25 cellular contexts compared by ENCODE assay signal in the genomic region with DNA sequence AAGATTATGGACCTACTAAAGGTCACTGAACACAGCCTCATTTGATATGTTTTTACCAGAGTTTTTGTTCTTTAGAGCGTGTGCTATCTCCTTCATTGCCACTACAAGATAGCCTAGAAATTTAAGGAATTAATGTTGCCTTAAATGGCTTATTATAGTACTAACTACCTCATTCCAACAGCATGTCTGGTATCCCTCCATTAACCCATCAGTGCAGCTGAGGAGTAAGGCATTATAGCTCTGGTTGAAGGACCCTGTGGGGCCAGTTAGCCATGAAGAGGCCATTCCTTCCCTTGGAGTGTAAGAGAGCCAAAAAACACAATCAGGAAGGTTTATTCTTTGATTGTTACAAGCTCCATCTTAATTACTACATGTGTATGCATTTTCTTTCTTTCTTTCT. TPM values are rescaled to one million over a fixed set of nuclear protein-coding genes. Genes with fewer than 3 reads are reported as not detected.
DNase-seq lines count a peak whose midpoint lies in the region; ATAC-seq, FAIRE-seq and TF ChIP-seq lines count a peak whose summit lies in the region.
"Had no signal": no experiment of that assay in that cellular context is flagged by ENCODE, and none has a peak within 500 bp of the region (broad histone marks: within the 10 kb centered on the region; RNA-seq: fewer than 3 reads in every experiment).

No MANE protein-coding gene starts in this region.

- H3K4me2 ChIP-seq in GM23248 (ENCODE audit: unreplicated experiment) (no peak overlapping the region), Loucy (ENCODE audit: low read depth, low read length, poor library complexity, severe bottlenecking) (no peak overlapping the region), K562 (ENCODE audit: insufficient read depth, low read length) (no peak overlapping the region), osteoblast (ENCODE audit: insufficient read depth, low read length) (no peak overlapping the region)

- TF ChIP-seq CTCF in Loucy (conservative IDR thresholded peaks at IDR 0.05; ENCODE audit: low read length) (no peak), K562 (IDR thresholded peaks at IDR 0.05 in 2 of 3, conservative IDR thresholded peaks at IDR 0.05 in 1 of 3; ENCODE audit: insufficient read depth in 2 of 3, low read depth in 1 of 3, low read length in 3 of 3) (no peak), osteoblast (IDR thresholded peaks at IDR 0.05; ENCODE audit: extremely low read depth, low read depth, low read length) (no peak)

- in situ Hi-C loops in GM23248 (cut with MboI) (loop anchor here (10.0 kb wide), 1 partner anchor 421 kb away; no protein-coding TSS in a partner anchor), K562 (cut with MboI) (loop anchor here (5.0 to 10.0 kb wide), 3 partner anchors 421 to 841 kb away; no protein-coding TSS in a partner anchor)

- H3K9me3 ChIP-seq in GM23248 (ENCODE audit: low read depth) (no peaks in the 10 kb centered on the region), Loucy (ENCODE audit: insufficient read depth, low read depth, low read length) (no peaks in the 10 kb centered on the region), K562 (replicated peaks; ENCODE audit: control insufficient read depth, insufficient read depth, low read depth, low read length) (no peaks in the 10 kb centered on the region), osteoblast (ENCODE audit: low read depth, low read length) (no peaks in the 10 kb centered on the region), aorta (ENCODE audit: control insufficient read depth, low read length) (no peaks in the 10 kb centered on the region)
- H3K9me3 ChIP-seq: esophagus muscularis mucosa, gastroesophageal sphincter, left lung, psoas muscle had no signal

- peak overlapping the region; percentile 71; the same call in 1 of the 2 replicates for H2AFZ ChIP-seq in GM23248
- H2AFZ ChIP-seq in Loucy (ENCODE audit: low read length) = peak overlapping the region; percentile 57
- H2AFZ ChIP-seq in K562 (ENCODE audit: low read depth, low read length) = peak overlapping the region; percentile 90; the same call in 1 of the 2 replicates
- H2AFZ ChIP-seq in osteoblast (ENCODE audit: low read length) = no peak overlapping the region

- H3K36me3 ChIP-seq in GM23248 (ENCODE audit: low read depth) (no peaks in the 10 kb centered on the region), Loucy (ENCODE audit: insufficient read depth, low read length) (no peaks in the 10 kb centered on the region), K562 (ENCODE audit: control insufficient read depth, insufficient read depth, low read length) (no peaks in the 10 kb centered on the region), osteoblast (ENCODE audit: insufficient read depth, low read length) (no peaks in the 10 kb centered on the region), aorta (ENCODE audit: control insufficient read depth in 1 of 2, insufficient read depth in 2 of 2, low read length in 1 of 2) (no peaks in the 10 kb centered on the region)
- H3K36me3 ChIP-seq: esophagus muscularis mucosa, gastroesophageal sphincter, left lung had no signal

- H3K4me3 ChIP-seq in GM23248 (no peak overlapping the region), Loucy (ENCODE audit: low read length, poor library complexity, severe bottlenecking) (no peak overlapping the region), K562 (no peak overlapping the region), osteoblast (ENCODE audit: insufficient read depth, low read length) (no peak overlapping the region), aorta (ENCODE audit: low read length in 2 of 2) (no peak overlapping the region)
- H3K4me3 ChIP-seq: coronary artery, esophagus muscularis mucosa, gastroesophageal sphincter, left lung, psoas muscle, SK-N-MC had no signal

- H3K9ac ChIP-seq in GM23248 = no peak overlapping the region
- peak overlapping the region; percentile 42 for H3K9ac ChIP-seq in Loucy (ENCODE audit: low read depth, low read length, poor library complexity, severe bottlenecking)
- H3K9ac ChIP-seq in K562 (ENCODE audit: insufficient read depth in 1 of 2, low read depth in 2 of 2, low read length in 2 of 2) = no peak overlapping the region

- H4K20me1 ChIP-seq in GM23248 (ENCODE audit: insufficient read depth) (no peaks in the 10 kb centered on the region), Loucy (ENCODE audit: insufficient read depth, low read length, poor library complexity, severe bottlenecking) (no peaks in the 10 kb centered on the region), K562 (replicated peaks; ENCODE audit: control insufficient read depth, insufficient read depth, low read length) (no peaks in the 10 kb centered on the region), osteoblast (ENCODE audit: insufficient read depth, low read length) (peaks cover 14% of the 10 kb centered on the region)

- H3K79me2 ChIP-seq in GM23248 (ENCODE audit: insufficient read depth) (no peaks in the 10 kb centered on the region), Loucy (ENCODE audit: insufficient read depth, low read length) (no peaks in the 10 kb centered on the region), K562 (ENCODE audit: control insufficient read depth, insufficient read depth, low read length) (no peaks in the 10 kb centered on the region), osteoblast (ENCODE audit: insufficient read depth, low read length) (peaks cover 14% of the 10 kb centered on the region)

- no peaks in the 10 kb centered on the region for H3K9me2 ChIP-seq in GM23248 (ENCODE audit: insufficient read depth)
- H3K9me2 ChIP-seq in Loucy (replicated peaks; ENCODE audit: low read depth, low read length) = no peaks in the 10 kb centered on the region

- POLR2A ChIA-PET in K562 (lab: Yijun Ruan, JAX) = interaction anchor here (1.3 to 1.9 kb wide), 2 partner anchors 10 to 150 kb away, joined by 4 to 15 read pairs; a partner anchor contains a TSS

- no peak for TF ChIP-seq RAD21 in K562 (CRISPR knock-in tag; conservative IDR thresholded peaks at IDR 0.05 in 1 of 2, IDR thresholded peaks at IDR 0.05 in 1 of 2)

- H3K27ac ChIP-seq in GM23248 (peak overlapping the region; percentile 25; the same call in 1 of the 2 replicates), K562 (ENCODE audit: extremely low read depth, low read depth, low read length) (no peak overlapping the region), osteoblast (ENCODE audit: low read depth, low read length) (no peak overlapping the region), aorta (ENCODE audit: low read depth in 1 of 2, low read length in 2 of 2) (no peak overlapping the region)
- H3K27ac ChIP-seq: left lung, SK-N-MC had no signal

- H3K4me1 ChIP-seq in GM23248 (ENCODE audit: insufficient read depth) (peaks cover 17% of the 10 kb centered on the region), Loucy (ENCODE audit: insufficient read depth, low read length, poor library complexity, severe bottlenecking) (peaks cover 22% of the 10 kb centered on the region), K562 (replicated peaks in 1 of 2; ENCODE audit: control insufficient read depth in 2 of 2, insufficient read depth in 2 of 2, low read length in 2 of 2) (peaks cover 11 to 24% of the 10 kb centered on the region in 2 experiments), osteoblast (ENCODE audit: insufficient read depth, low read length) (peaks cover 23% of the 10 kb centered on the region), aorta (ENCODE audit: control insufficient read depth in 1 of 2, insufficient read depth in 2 of 2, low read length in 2 of 2) (no peaks in the 10 kb centered on the region)

- BruUV-seq in K562 (replicated peaks; lab: Mats Ljungman, UMichigan) = no TSS peak

- H3F3A ChIP-seq in GM23248 (ENCODE audit: insufficient read depth) = peaks cover 4% of the 10 kb centered on the region
- no peaks in the 10 kb centered on the region for H3F3A ChIP-seq in Loucy (ENCODE audit: low read depth)

- no peak for DNase-seq in GM23248
- DNase-seq in K562 (ENCODE audit: extremely low read depth in 1 of 4, low spot score in 3 of 4) = no peak
- peak; percentile 63 for DNase-seq in osteoblast (ENCODE audit: insufficient read length, low spot score, missing footprints)
- DNase-seq in iPS-NIHi11 (ENCODE audit: low spot score) = no peak
- DNase-seq in aorta = no peak
- no peak for DNase-seq in retina
- DNase-seq: activated CD4-positive, alpha-beta T cell treated with anti-CD3 and anti-CD28 coated beads for 1 hour; activated CD8-positive, alpha-beta T cell treated with anti-CD3 and anti-CD28 coated beads, Interleukin-2, amount 10 ng/mL, durations not matched to agents 7 days and 5 days; activated gamma-delta T cell; CD4-positive, alpha-beta T cell; GOT3; hippocampal formation; NCI-H1417; NCI-H526 treated with DMSO at 0.1 percent for 48 hours; T-helper 17 cell had no signal

- no peaks in the 10 kb centered on the region for H3K9me1 ChIP-seq in K562 (ENCODE audit: control insufficient read depth, insufficient read depth, low read length)

- no peak for TF ChIP-seq EP300 in K562 (IDR thresholded peaks at IDR 0.05; ENCODE audit: low read length)

- CTCF ChIA-PET in K562 (lab: Yijun Ruan, JAX; ENCODE audit: low intra/inter-chr PET ratio) = interaction anchor here (1.0 to 1.7 kb wide), 4 partner anchors 12 to 576 kb away, joined by 3 to 19 read pairs (median 4); no protein-coding TSS in a partner anchor

- TF ChIP-seq POLR2A in K562 (conservative IDR thresholded peaks at IDR 0.05) = no peak

- WGBS in GM23248 (ENCODE audit: low coverage in 1 of 2, low lambda C conversion rate in 2 of 2, missing lambda C conversion rate in 2 of 2), 2 experiments = 54 to 55% methylated on average over 1 of the region's 1 CpG
- WGBS in K562 (ENCODE audit: insufficient coverage, low coverage, missing lambda C conversion rate) = 38% methylated on average over 1 of the region's 1 CpG
- WGBS in aorta, 2 donors = 7 to 16% methylated on average over 1 of the region's 1 CpG

- H3K27me3 ChIP-seq in GM23248 (replicated peaks; ENCODE audit: insufficient read depth) (no peaks in the 10 kb centered on the region), Loucy (ENCODE audit: insufficient read depth, low read length, poor library complexity, severe bottlenecking) (no peaks in the 10 kb centered on the region), K562 (ENCODE audit: control insufficient read depth in 2 of 2, insufficient read depth in 2 of 2, low read length in 2 of 2) (peaks cover 0 to 17% of the 10 kb centered on the region in 2 experiments; a peak in 3 of 5 replicates), osteoblast (ENCODE audit: insufficient read depth, low read length) (no peaks in the 10 kb centered on the region), aorta (ENCODE audit: control insufficient read depth in 1 of 2, insufficient read depth in 2 of 2, low read length in 1 of 2) (peaks cover 0 to 1% of the 10 kb centered on the region in 2 donors)
- H3K27me3 ChIP-seq: esophagus muscularis mucosa, gastroesophageal sphincter had no signal

- intact Hi-C loops in K562 (cut with micrococcal nuclease) = loop anchor here (10.0 kb wide), 1 partner anchor 271 kb away; no protein-coding TSS in a partner anchor
- intact Hi-C loops in aorta (cut with DNase I) = loop anchor here (2.0 to 10.0 kb wide), 5 partner anchors 291 to 839 kb away; no protein-coding TSS in a partner anchor

- ATAC-seq in K562 (no peak), HG03520 (IDR thresholded peaks at IDR 0.05; ENCODE audit: unreplicated experiment) (no peak), aorta (ENCODE audit: low FRiP score) (no peak)

- FAIRE-seq in K562 (lab: Jason Lieb, UNC) = peak; percentile 64
- FAIRE-seq: bronchial epithelial cell, D721Med had no signal

RNA-seq across cellular contexts. Expression of a gene that starts 2.3 kb away (rescaled TPM):
- total RNA-seq in GM23248 (2014; rRNA removed; shearing (Covaris generic)) = 19.0 and 23.0 TPM in 2 replicates
- polyA plus RNA-seq in GM23248 (2016; fragmentation: Nextera tagmentation; extraction: Ambion mirVana) = 8.0 and 8.8 TPM in 2 replicates
- 1.8 TPM in 1 of 2 replicates, not detected in the other for total RNA-seq in K562 (2011; cell fraction: chromatin; rRNA removed; ENCODE audit: low replicate concordance)
- 1.1 and 2.3 TPM in 2 replicates for total RNA-seq in K562 (2011; cell fraction: nucleolus; rRNA removed)
- 0.46 and 0.73 TPM in 2 replicates for total RNA-seq in K562 (2011; cell fraction: nucleoplasm; rRNA removed)
- total RNA-seq in K562 (2014; rRNA removed) = 0.45 and 0.54 TPM in 2 replicates
- total RNA-seq in K562 (2014; rRNA removed; fragmentation: Illumina TruSeq; extraction: Trizol) = 0.16 and 0.18 TPM in 2 replicates
- total RNA-seq in K562 (2015; rRNA removed; fragmentation: Illumina TruSeq; extraction: Trizol) = 0.07 and 0.15 TPM in 2 replicates
- 0.74 and 1.2 TPM in 2 replicates for total RNA-seq in K562 (2021)
- 0.60 and 0.61 TPM in 2 replicates for polyA plus RNA-seq in K562 (2011; rRNA removed)
- 0.69 and 3.2 TPM in 2 replicates for polyA plus RNA-seq in K562 (2011; cell fraction: cytosol; rRNA removed)
- polyA plus RNA-seq in K562 (2011; cell fraction: nucleus; rRNA removed) = 2.0 and 5.0 TPM in 2 replicates
- 1.0 and 1.5 TPM in 2 replicates for polyA plus RNA-seq in K562 (2012)
- polyA plus RNA-seq in K562 (2014; fragmentation: Illumina TruSeq; extraction: Trizol) = 0.18 and 0.21 TPM in 2 replicates
- under 1 TPM; 0.03 to 0.04 TPM for polyA plus RNA-seq in K562 (2014; fragmentation: Nextera tagmentation; extraction: Ambion mirVana)
- 0.56 and 0.76 TPM in 2 replicates for polyA plus RNA-seq in K562 (2014; rRNA removed)
- 0.15 and 0.28 TPM in 2 replicates for polyA minus RNA-seq in K562 (2011; rRNA and poly(A)+ RNA removed)
- polyA minus RNA-seq in K562 (2011; cell fraction: cytosol; rRNA and poly(A)+ RNA removed) = 0.55 and 1.0 TPM in 2 replicates
- 1.3 and 1.7 TPM in 2 replicates for polyA minus RNA-seq in K562 (2011; cell fraction: nucleus; rRNA and poly(A)+ RNA removed)
- 14.7 and 17.0 TPM in 2 replicates for total RNA-seq in osteoblast
- total RNA-seq in aorta = 10 to 100 TPM in 1 of 2 donors, 1 to 10 TPM in 1; 8.4 to 19.4 TPM
- polyA plus RNA-seq in aorta = 1 to 10 TPM; 1.4 to 1.9 TPM

RNA-seq across cellular contexts. Expression of a gene that starts 11.4 kb away (rescaled TPM):
- 27.2 and 36.5 TPM in 2 replicates for total RNA-seq in GM23248 (2014; rRNA removed; shearing (Covaris generic))
- polyA plus RNA-seq in GM23248 (2016; fragmentation: Nextera tagmentation; extraction: Ambion mirVana) = 26.9 and 31.1 TPM in 2 replicates
- total RNA-seq in K562 (2011; cell fraction: chromatin; rRNA removed; ENCODE audit: low replicate concordance) = 63.6 and 106 TPM in 2 replicates
- 56.9 and 58.4 TPM in 2 replicates for total RNA-seq in K562 (2011; cell fraction: nucleolus; rRNA removed)
- total RNA-seq in K562 (2011; cell fraction: nucleoplasm; rRNA removed) = 51.1 and 71.5 TPM in 2 replicates
- 45.4 and 59.8 TPM in 2 replicates for total RNA-seq in K562 (2014; rRNA removed)
- total RNA-seq in K562 (2014; rRNA removed; fragmentation: Illumina TruSeq; extraction: Trizol) = 56.5 and 59.8 TPM in 2 replicates
- 68.4 and 73.7 TPM in 2 replicates for total RNA-seq in K562 (2015; rRNA removed; fragmentation: Illumina TruSeq; extraction: Trizol)
- total RNA-seq in K562 (2021) = 35.2 and 37.9 TPM in 2 replicates
- polyA plus RNA-seq in K562 (2011; rRNA removed) = 50.5 and 55.7 TPM in 2 replicates
- polyA plus RNA-seq in K562 (2011; cell fraction: cytosol; rRNA removed) = 21.2 and 29.8 TPM in 2 replicates
- polyA plus RNA-seq in K562 (2011; cell fraction: nucleus; rRNA removed) = 58.3 and 70.1 TPM in 2 replicates
- 21.9 and 36.2 TPM in 2 replicates for polyA plus RNA-seq in K562 (2012)
- polyA plus RNA-seq in K562 (2014; fragmentation: Illumina TruSeq; extraction: Trizol) = 49.4 and 55.5 TPM in 2 replicates
- 10 to 100 TPM; 14.9 to 23.0 TPM for polyA plus RNA-seq in K562 (2014; fragmentation: Nextera tagmentation; extraction: Ambion mirVana)
- polyA plus RNA-seq in K562 (2014; rRNA removed) = 39.5 and 46.7 TPM in 2 replicates
- polyA minus RNA-seq in K562 (2011; rRNA and poly(A)+ RNA removed) = 71.0 and 90.5 TPM in 2 replicates
- 29.7 and 38.5 TPM in 2 replicates for polyA minus RNA-seq in K562 (2011; cell fraction: cytosol; rRNA and poly(A)+ RNA removed)
- 41.5 and 62.8 TPM in 2 replicates for polyA minus RNA-seq in K562 (2011; cell fraction: nucleus; rRNA and poly(A)+ RNA removed)
- 40.9 and 41.5 TPM in 2 replicates for total RNA-seq in osteoblast
- 10 to 100 TPM; 27.2 to 31.3 TPM for total RNA-seq in aorta
- polyA plus RNA-seq in aorta = 10 to 100 TPM in 1 of 2 donors, 1 to 10 TPM in 1; 8.8 to 22.6 TPM

RNA-seq across cellular contexts. Expression of a gene that starts 50.2 kb away (rescaled TPM):
- 14.6 and 26.3 TPM in 2 replicates for total RNA-seq in GM23248 (2014; rRNA removed; shearing (Covaris generic))
- 13.1 and 14.3 TPM in 2 replicates for polyA plus RNA-seq in GM23248 (2016; fragmentation: Nextera tagmentation; extraction: Ambion mirVana)
- 57.1 and 107 TPM in 2 replicates for total RNA-seq in K562 (2011; cell fraction: chromatin; rRNA removed; ENCODE audit: low replicate concordance)
- total RNA-seq in K562 (2011; cell fraction: nucleolus; rRNA removed) = 59.7 and 67.4 TPM in 2 replicates
- total RNA-seq in K562 (2011; cell fraction: nucleoplasm; rRNA removed) = 57.2 and 61.1 TPM in 2 replicates
- total RNA-seq in K562 (2014; rRNA removed) = 13.1 and 13.8 TPM in 2 replicates
- total RNA-seq in K562 (2014; rRNA removed; fragmentation: Illumina TruSeq; extraction: Trizol) = 6.0 and 7.2 TPM in 2 replicates
- total RNA-seq in K562 (2015; rRNA removed; fragmentation: Illumina TruSeq; extraction: Trizol) = 7.5 TPM in 2 replicates
- 16.9 and 18.1 TPM in 2 replicates for total RNA-seq in K562 (2021)
- 13.5 and 14.5 TPM in 2 replicates for polyA plus RNA-seq in K562 (2011; rRNA removed)
- 11.8 and 16.3 TPM in 2 replicates for polyA plus RNA-seq in K562 (2011; cell fraction: cytosol; rRNA removed)
- 44.6 and 76.9 TPM in 2 replicates for polyA plus RNA-seq in K562 (2011; cell fraction: nucleus; rRNA removed)
- 9.8 and 17.5 TPM in 2 replicates for polyA plus RNA-seq in K562 (2012)
- polyA plus RNA-seq in K562 (2014; fragmentation: Illumina TruSeq; extraction: Trizol) = 11.3 and 12.4 TPM in 2 replicates
- 1 to 10 TPM in 1 of 2 experiments, under 1 TPM in 1; 0.53 to 1.7 TPM for polyA plus RNA-seq in K562 (2014; fragmentation: Nextera tagmentation; extraction: Ambion mirVana)
- polyA plus RNA-seq in K562 (2014; rRNA removed) = 15.5 and 16.2 TPM in 2 replicates
- polyA minus RNA-seq in K562 (2011; rRNA and poly(A)+ RNA removed) = 9.1 and 13.7 TPM in 2 replicates
- 7.7 and 7.8 TPM in 2 replicates for polyA minus RNA-seq in K562 (2011; cell fraction: cytosol; rRNA and poly(A)+ RNA removed)
- polyA minus RNA-seq in K562 (2011; cell fraction: nucleus; rRNA and poly(A)+ RNA removed) = 13.4 and 18.8 TPM in 2 replicates
- 18.8 and 20.3 TPM in 2 replicates for total RNA-seq in osteoblast
- 10 to 100 TPM; 12.1 to 31.5 TPM for total RNA-seq in aorta
- polyA plus RNA-seq in aorta = 10 to 100 TPM in 1 of 2 donors, 1 to 10 TPM in 1; 7.0 to 10.9 TPM
